Comparison of ENCODE assay signal across 8 cellular contexts in the genomic region with DNA sequence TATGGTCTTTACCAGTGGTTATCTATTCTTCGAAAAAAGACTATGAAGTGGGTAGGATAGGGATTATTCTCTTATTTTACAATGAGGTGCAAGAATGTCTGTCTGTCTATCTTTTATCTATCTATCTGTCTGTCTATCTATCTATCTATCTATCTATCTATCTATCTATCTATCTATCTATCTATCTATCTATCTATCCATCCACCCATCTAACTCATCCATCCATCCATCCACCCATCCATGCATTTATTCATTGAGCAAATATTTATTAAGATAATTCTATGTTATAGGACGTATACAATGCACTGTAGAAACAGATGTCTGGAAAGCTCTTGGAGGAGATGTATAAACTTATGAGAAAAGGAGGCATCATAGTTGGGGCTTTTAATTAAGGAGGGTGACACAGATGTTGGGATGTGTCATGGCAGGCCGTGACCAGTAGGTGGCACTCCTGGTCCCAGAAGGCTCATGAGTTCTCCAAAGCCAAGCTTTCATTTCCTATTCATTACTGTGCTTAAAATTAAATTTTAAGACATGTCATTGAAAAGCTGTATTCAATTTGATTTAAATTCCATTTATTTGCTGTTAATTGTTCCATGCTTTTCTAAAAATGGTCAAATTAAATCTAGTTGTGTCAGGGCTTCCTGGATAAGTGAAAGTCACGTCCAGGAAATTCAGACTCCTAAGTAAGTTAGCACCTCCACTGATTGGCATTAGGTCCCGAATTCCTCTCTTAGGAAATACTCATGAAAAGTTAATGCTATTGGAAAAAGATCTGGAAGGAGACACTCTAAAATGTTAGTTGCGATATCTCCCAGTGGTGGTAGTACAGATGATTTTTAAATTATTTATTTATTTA. TPM values are rescaled to one million over a fixed set of nuclear protein-coding genes. Genes with fewer than 3 reads are reported as not detected.
DNase-seq lines count a peak whose midpoint lies in the region; ATAC-seq and TF ChIP-seq lines count a peak whose summit lies in the region.

No MANE protein-coding gene starts in this region.

- peaks cover 32% of the 10 kb centered on the region for H3K27me3 ChIP-seq in AG04450 (ENCODE audit: control insufficient read depth, insufficient read depth, low read length)
- H3K27me3 ChIP-seq in RWPE2 (ENCODE audit: insufficient read depth, poor library complexity, severe bottlenecking): no peaks in the 10 kb centered on the region
- no peaks in the 10 kb centered on the region for H3K27me3 ChIP-seq in aorta (ENCODE audit: control insufficient read depth in 1 of 2, insufficient read depth in 2 of 2, low read length in 1 of 2)

- WGBS in aorta, 2 donors: 41 to 43% methylated on average over 6 of the region's 6 CpGs

- H3K27me3 Mint-ChIP-seq in activated naive CD4-positive, alpha-beta T cell treated with anti-CD3 and anti-CD28 coated beads, Interleukin-2, amount 10 ng/mL, durations not matched to agents 7 days and 5 days: peaks cover 16% of the 10 kb centered on the region
- H3K27me3 Mint-ChIP-seq in progenitor cell of endocrine pancreas: no peaks in the 10 kb centered on the region

- ATAC-seq in GM18499 (IDR thresholded peaks at IDR 0.05; ENCODE audit: insufficient read depth, unreplicated experiment) (peak; percentile 62), RWPE2 (ENCODE audit: low read depth) (peak; percentile 61; the same call in 2 of the 3 replicates), aorta (ENCODE audit: low FRiP score) (peak; percentile 78)

- H3K4me1 ChIP-seq in RWPE2 (ENCODE audit: insufficient read depth, poor library complexity, severe bottlenecking) (no peaks in the 10 kb centered on the region), aorta (ENCODE audit: control insufficient read depth in 1 of 2, insufficient read depth in 2 of 2, low read length in 2 of 2) (no peaks in the 10 kb centered on the region)

- H3K4me3 ChIP-seq in AG04450 (ENCODE audit: low read depth, low read length) (no peak overlapping the region), RWPE2 (ENCODE audit: severe bottlenecking) (no peak overlapping the region), aorta (ENCODE audit: low read length in 2 of 2) (no peak overlapping the region)

- TF ChIP-seq CTCF in AG04450 (IDR thresholded peaks at IDR 0.05; ENCODE audit: low read depth, low read length) (peak; percentile 96), RWPE2 (IDR thresholded peaks at IDR 0.05; ENCODE audit: poor library complexity, severe bottlenecking) (peak; percentile 98), progenitor cell of endocrine pancreas (IDR thresholded peaks at IDR 0.05; ENCODE audit: unreplicated experiment) (peak; percentile 93)

- H3K27ac ChIP-seq in AG04450 (ENCODE audit: low read depth, low read length) (no peak overlapping the region), RWPE2 (ENCODE audit: poor library complexity, severe bottlenecking) (no peak overlapping the region), aorta (ENCODE audit: low read depth in 1 of 2, low read length in 2 of 2) (no peak overlapping the region)

- H3K36me3 ChIP-seq in RWPE2 (ENCODE audit: low read depth) (no peaks in the 10 kb centered on the region), aorta (ENCODE audit: control insufficient read depth in 1 of 2, insufficient read depth in 2 of 2, low read length in 1 of 2) (no peaks in the 10 kb centered on the region)

- DNase-seq in AG04450 (ENCODE audit: low read depth, low spot score) (peak; percentile 26), HPDE6-E6E7 (ENCODE audit: extremely low spot score) (peak; percentile 39), RWPE2 (ENCODE audit: low spot score) (no peak), glomerular endothelial cell (ENCODE audit: extremely low read depth, low read depth, low spot score) (peak; percentile 27), progenitor cell of endocrine pancreas (ENCODE audit: low spot score, unreplicated experiment) (peak; percentile 56), aorta (peak; percentile 71 to 88)
- peak; percentile 79 for DNase-seq in activated naive CD4-positive, alpha-beta T cell treated with anti-CD3 and anti-CD28 coated beads, Interleukin-2, amount 10 ng/mL, durations not matched to agents 7 days and 5 days

- no peaks in the 10 kb centered on the region for H3K4me1 Mint-ChIP-seq in activated naive CD4-positive, alpha-beta T cell treated with anti-CD3 and anti-CD28 coated beads, Interleukin-2, amount 10 ng/mL, durations not matched to agents 7 days and 5 days
- H3K4me1 Mint-ChIP-seq in progenitor cell of endocrine pancreas (ENCODE audit: low read depth): peaks cover 8% of the 10 kb centered on the region

- intact Hi-C loops in aorta (cut with DNase I): loop anchor here (1.0 to 10.0 kb wide), 3 partner anchors 293 to 485 kb away; no protein-coding TSS in a partner anchor

- CTCF ChIA-PET in AG04450 (lab: Charles Lee): interaction anchor here (0.6 to 6.5 kb wide), 52 partner anchors 8 to 852 kb away, joined by 3 to 132 read pairs (median 4); no protein-coding TSS in a partner anchor
- CTCF ChIA-PET in activated naive CD4-positive, alpha-beta T cell treated with anti-CD3 and anti-CD28 coated beads, Interleukin-2, amount 10 ng/mL, durations not matched to agents 7 days and 5 days (lab: Charles Lee): interaction anchor here (0.6 to 2.2 kb wide), 11 partner anchors 14 to 518 kb away, joined by 3 to 15 read pairs (median 3); no protein-coding TSS in a partner anchor

- H3K36me3 Mint-ChIP-seq in activated naive CD4-positive, alpha-beta T cell treated with anti-CD3 and anti-CD28 coated beads, Interleukin-2, amount 10 ng/mL, durations not matched to agents 7 days and 5 days: no peaks in the 10 kb centered on the region
- H3K36me3 Mint-ChIP-seq in progenitor cell of endocrine pancreas (ENCODE audit: insufficient read depth): no peaks in the 10 kb centered on the region

- POLR2A ChIA-PET in AG04450 (lab: Yijun Ruan, JAX): no interaction called here

- H3K9me3 ChIP-seq in AG04450 (ENCODE audit: control insufficient read depth, insufficient read depth, low read length) (no peaks in the 10 kb centered on the region), RWPE2 (ENCODE audit: severe bottlenecking) (no peaks in the 10 kb centered on the region), aorta (ENCODE audit: control insufficient read depth, low read length) (no peaks in the 10 kb centered on the region)

- no peak overlapping the region for H3K27ac Mint-ChIP-seq in activated naive CD4-positive, alpha-beta T cell treated with anti-CD3 and anti-CD28 coated beads, Interleukin-2, amount 10 ng/mL, durations not matched to agents 7 days and 5 days
- H3K27ac Mint-ChIP-seq in progenitor cell of endocrine pancreas: no peak overlapping the region

- H3K4me3 Mint-ChIP-seq in activated naive CD4-positive, alpha-beta T cell treated with anti-CD3 and anti-CD28 coated beads, Interleukin-2, amount 10 ng/mL, durations not matched to agents 7 days and 5 days: no peak overlapping the region
- no peak overlapping the region for H3K4me3 Mint-ChIP-seq in progenitor cell of endocrine pancreas (ENCODE audit: low read depth)

- H3K9me3 Mint-ChIP-seq in activated naive CD4-positive, alpha-beta T cell treated with anti-CD3 and anti-CD28 coated beads, Interleukin-2, amount 10 ng/mL, durations not matched to agents 7 days and 5 days: peaks cover 3% of the 10 kb centered on the region
- H3K9me3 Mint-ChIP-seq in progenitor cell of endocrine pancreas (ENCODE audit: low read depth): peaks cover 5% of the 10 kb centered on the region

RNA-seq across cellular contexts. Expression of a gene that starts 19.0 kb away (rescaled TPM):
- 0.98 and 1.0 TPM in 2 replicates for polyA plus RNA-seq in AG04450 (2011; rRNA removed)
- 0.92 and 1.3 TPM in 2 replicates for polyA minus RNA-seq in AG04450 (2011; rRNA and poly(A)+ RNA removed)
- total RNA-seq in glomerular endothelial cell: 0.53 and 2.3 TPM in 2 replicates
- 9.2 and 9.4 TPM in 2 replicates for total RNA-seq in progenitor cell of endocrine pancreas
- under 1 TPM; 0.29 to 0.63 TPM for total RNA-seq in aorta
- under 1 TPM in 1 of 2 donors, not detected in 1; 0.05 TPM for polyA plus RNA-seq in aorta

RNA-seq across cellular contexts. Expression of a gene that starts 57.9 kb away (rescaled TPM):
- polyA plus RNA-seq in AG04450 (2011; rRNA removed) (not detected in 2 replicates), aorta (1 to 10 TPM in 1 of 2 donors, under 1 TPM in 1; 0.18 to 7.5 TPM)
- polyA minus RNA-seq in AG04450 (2011; rRNA and poly(A)+ RNA removed): not detected in 2 replicates
- total RNA-seq in glomerular endothelial cell (not detected in 2 replicates), progenitor cell of endocrine pancreas (not detected in 2 replicates), aorta (not detected)
